ENCODE assay signal across 16 cellular contexts in genomic region chr4:150976478-150977118, GRCh38. TPM values are rescaled to one million over a fixed set of nuclear protein-coding genes. Genes with fewer than 3 reads are reported as not detected.
DNase-seq lines count a peak whose midpoint lies in the region; ATAC-seq and TF ChIP-seq lines count a peak whose summit lies in the region.
"Had no signal": no experiment of that assay in that cellular context is flagged by ENCODE, and none has a peak within 500 bp of the region (broad histone marks: within the 10 kb centered on the region; RNA-seq: fewer than 3 reads in every experiment).

No MANE protein-coding gene starts in this region.

- H3K4me1 Mint-ChIP-seq in endodermal cell, result peaks cover 12% of the 10 kb centered on the region
- H3K4me1 Mint-ChIP-seq in activated T-helper 2 cell treated with anti-CD3 and anti-CD28 coated beads, Interferon-gamma antibody, Interleukin-2, Interleukin-4, amounts not matched to agents 10 μg/mL and 5 μg/mL and 100 μg/mL, durations not matched to agents 14 hours and 24 hours and 36 hours (ENCODE audit: low read depth), result peaks cover 49% of the 10 kb centered on the region

- no peak overlapping the region for H3K9ac ChIP-seq in endodermal cell (ENCODE audit: extremely low read depth, low read length, poor library complexity, severe bottlenecking)

- H3K4me3 ChIP-seq in A673 (ENCODE audit: low read depth, low read length, poor library complexity, severe bottlenecking) (no peak overlapping the region), endodermal cell (ENCODE audit: low read length) (no peak overlapping the region)
- H3K4me3 ChIP-seq: HAP-1, heart right ventricle, pancreas had no signal

- H3K4me1 ChIP-seq in A673 (ENCODE audit: insufficient read depth, low read length, poor library complexity, severe bottlenecking), result peaks cover 18% of the 10 kb centered on the region
- peaks cover 2% of the 10 kb centered on the region for H3K4me1 ChIP-seq in endodermal cell (ENCODE audit: control insufficient read depth, insufficient read depth, low read length)

- TF ChIP-seq CTCF in A673 (conservative IDR thresholded peaks at IDR 0.05; ENCODE audit: low read depth, low read length) (peak; percentile 31; the same call in 1 of the 2 replicates), endodermal cell (conservative IDR thresholded peaks at IDR 0.05) (peak; percentile 68)

- BruUV-seq in A673 (replicated peaks; lab: Mats Ljungman, UMichigan), result no TSS peak

- H3K9me3 ChIP-seq in A673 (ENCODE audit: low read depth, low read length, poor library complexity, severe bottlenecking) (no peaks in the 10 kb centered on the region), endodermal cell (ENCODE audit: control insufficient read depth, low read length) (no peaks in the 10 kb centered on the region)
- H3K9me3 ChIP-seq: pancreas had no signal

- H3K27me3 ChIP-seq in A673 (replicated peaks; ENCODE audit: insufficient read depth, low read depth, low read length, poor library complexity), result no peaks in the 10 kb centered on the region
- no peaks in the 10 kb centered on the region for H3K27me3 ChIP-seq in endodermal cell (ENCODE audit: control insufficient read depth, insufficient read depth, low read length, poor library complexity, severe bottlenecking)
- H3K27me3 ChIP-seq: brain microvascular endothelial cell, heart right ventricle, pancreas had no signal

- POLR2A ChIA-PET in A673 (lab: Charles Lee; ENCODE audit: low non-redundant PET), result interaction anchor here (0.6 kb wide), 1 partner anchor 1451 kb away, joined by 4 read pairs; no protein-coding TSS in a partner anchor

- H3K36me3 ChIP-seq in A673 (ENCODE audit: insufficient read depth, low read length, poor library complexity, severe bottlenecking) (no peaks in the 10 kb centered on the region), endodermal cell (ENCODE audit: control insufficient read depth, insufficient read depth, low read length) (no peaks in the 10 kb centered on the region)
- H3K36me3 ChIP-seq: brain microvascular endothelial cell, HAP-1, heart right ventricle, pancreas had no signal

- H3K27ac ChIP-seq in A673 (ENCODE audit: low read depth, low read length, poor library complexity, severe bottlenecking) (no peak overlapping the region), endodermal cell (ENCODE audit: low read depth, low read length) (no peak overlapping the region)
- H3K27ac ChIP-seq: brain microvascular endothelial cell, heart right ventricle, pancreas had no signal

- no peaks in the 10 kb centered on the region for H3K27me3 Mint-ChIP-seq in endodermal cell (ENCODE audit: insufficient read depth)
- H3K27me3 Mint-ChIP-seq in activated T-helper 2 cell treated with anti-CD3 and anti-CD28 coated beads, Interferon-gamma antibody, Interleukin-2, Interleukin-4, amounts not matched to agents 10 μg/mL and 5 μg/mL and 100 μg/mL, durations not matched to agents 14 hours and 24 hours and 36 hours (ENCODE audit: low read depth), result no peaks in the 10 kb centered on the region
- H3K27me3 Mint-ChIP-seq: activated T-helper 17 cell treated with anti-CD3 and anti-CD28 coated beads, Interleukin-2, amount 50 U/mL, for 72 hours; CD4-positive, alpha-beta T cell had no signal

- DNase-seq in A673 (ENCODE audit: low spot score) (no peak), NAMALWA (ENCODE audit: low spot score) (peak; percentile 16), endodermal cell (peak; percentile 76), NCI-H526 (lab: John Stamatoyannopoulos, UW) (no peak), nucleus accumbens (lab: John Stamatoyannopoulos, UW) (no peak)
- DNase-seq in activated naive CD4-positive, alpha-beta T cell treated with anti-CD3 and anti-CD28 coated beads, Interleukin-2, amount 50 U/mL, for 16 hours, result no peak
- no peak for DNase-seq in activated T-helper 2 cell treated with anti-CD3 and anti-CD28 coated beads, Interferon-gamma antibody, Interleukin-2, Interleukin-4, amounts not matched to agents 10 μg/mL and 5 μg/mL and 100 μg/mL, durations not matched to agents 14 hours and 24 hours and 36 hours (ENCODE audit: low spot score)
- DNase-seq: brain microvascular endothelial cell; CD4-positive, alpha-beta T cell; heart right ventricle; mammary epithelial cell; pancreas; stimulated activated CD4-positive, alpha-beta T cell treated with anti-CD3 and anti-CD28 coated beads, Interleukin-15, amount 100 ng/mL, for 24 hours had no signal

- ATAC-seq in GM18519 (IDR thresholded peaks at IDR 0.05; ENCODE audit: low FRiP score, unreplicated experiment), result peak; percentile 56
- ATAC-seq: activated T-helper 17 cell treated with anti-CD3 and anti-CD28 coated beads, Interleukin-2, amount 50 U/mL, for 72 hours; pancreas had no signal

- intact Hi-C loops in A673 (cut with micrococcal nuclease; ENCODE audit: unreplicated experiment), result no loop called here
- intact Hi-C loops in activated T-helper 2 cell treated with anti-CD3 and anti-CD28 coated beads, Interferon-gamma antibody, Interleukin-2, Interleukin-4, amounts not matched to agents 10 μg/mL and 5 μg/mL and 100 μg/mL, durations not matched to agents 14 hours and 24 hours and 36 hours (cut with micrococcal nuclease), result no loop called here

- H3K27ac Mint-ChIP-seq in endodermal cell, result peak overlapping the region; percentile 31
- no peak overlapping the region for H3K27ac Mint-ChIP-seq in activated T-helper 2 cell treated with anti-CD3 and anti-CD28 coated beads, Interferon-gamma antibody, Interleukin-2, Interleukin-4, amounts not matched to agents 10 μg/mL and 5 μg/mL and 100 μg/mL, durations not matched to agents 14 hours and 24 hours and 36 hours
- H3K27ac Mint-ChIP-seq: activated T-helper 17 cell treated with anti-CD3 and anti-CD28 coated beads, Interleukin-2, amount 50 U/mL, for 72 hours; CD4-positive, alpha-beta T cell had no signal

- CTCF ChIA-PET in A673 (lab: Charles Lee), result no interaction called here

- H3K36me3 Mint-ChIP-seq in endodermal cell (ENCODE audit: low read depth), result peaks cover 8% of the 10 kb centered on the region
- peaks cover 20% of the 10 kb centered on the region for H3K36me3 Mint-ChIP-seq in activated T-helper 2 cell treated with anti-CD3 and anti-CD28 coated beads, Interferon-gamma antibody, Interleukin-2, Interleukin-4, amounts not matched to agents 10 μg/mL and 5 μg/mL and 100 μg/mL, durations not matched to agents 14 hours and 24 hours and 36 hours (ENCODE audit: low read depth)

- H3K4me3 Mint-ChIP-seq in endodermal cell, result no peak overlapping the region
- H3K4me3 Mint-ChIP-seq in activated T-helper 2 cell treated with anti-CD3 and anti-CD28 coated beads, Interferon-gamma antibody, Interleukin-2, Interleukin-4, amounts not matched to agents 10 μg/mL and 5 μg/mL and 100 μg/mL, durations not matched to agents 14 hours and 24 hours and 36 hours (ENCODE audit: low read depth), result no peak overlapping the region
- H3K4me3 Mint-ChIP-seq: activated T-helper 17 cell treated with anti-CD3 and anti-CD28 coated beads, Interleukin-2, amount 50 U/mL, for 72 hours; CD4-positive, alpha-beta T cell had no signal

- WGBS in endodermal cell (ENCODE audit: insufficient coverage in 1 of 2, insufficient read length in 1 of 2), 2 experiments, result 67 to 77% methylated on average over 4 to 11 of the region's 11 CpGs

- no peaks in the 10 kb centered on the region for H3K9me3 Mint-ChIP-seq in endodermal cell
- peaks cover 4% of the 10 kb centered on the region for H3K9me3 Mint-ChIP-seq in activated T-helper 2 cell treated with anti-CD3 and anti-CD28 coated beads, Interferon-gamma antibody, Interleukin-2, Interleukin-4, amounts not matched to agents 10 μg/mL and 5 μg/mL and 100 μg/mL, durations not matched to agents 14 hours and 24 hours and 36 hours
- H3K9me3 Mint-ChIP-seq: activated T-helper 17 cell treated with anti-CD3 and anti-CD28 coated beads, Interleukin-2, amount 50 U/mL, for 72 hours had no signal

RNA-seq across cellular contexts. Expression of gene LRBA, which starts 38.5 kb away (rescaled TPM):
- total RNA-seq in A673 (2021), result 35.7 and 39.4 TPM in 2 replicates
- total RNA-seq in endodermal cell, result 10 to 100 TPM; 77.3 to 95.9 TPM
- 23.5 TPM for polyA plus RNA-seq in endodermal cell (2013, experiment 1 of 2)
- polyA plus RNA-seq in endodermal cell (2013, experiment 2 of 2), result 24.7 TPM
- total RNA-seq in activated T-helper 2 cell treated with anti-CD3 and anti-CD28 coated beads, Interferon-gamma antibody, Interleukin-2, Interleukin-4, amounts not matched to agents 10 μg/mL and 5 μg/mL and 100 μg/mL, durations not matched to agents 14 hours and 24 hours and 36 hours, result 46.4 and 47.7 TPM in 2 replicates

Comparison
In these comparisons a context has a peak if more than half of its experiments do, and no peak if none do; other contexts are left out.
1. DNase-seq: peak in NAMALWA (single experiment) and endodermal cell (single experiment); none in A673 (single experiment), NCI-H526 (0 of 2), activated naive CD4-positive, alpha-beta T cell treated with anti-CD3 and anti-CD28 coated beads, Interleukin-2, amount 50 U/mL, for 16 hours (single experiment), nucleus accumbens (0 of 56) and activated T-helper 2 cell treated with anti-CD3 and anti-CD28 coated beads, Interferon-gamma antibody, Interleukin-2, Interleukin-4, amounts not matched to agents 10 μg/mL and 5 μg/mL and 100 μg/mL, durations not matched to agents 14 hours and 24 hours and 36 hours (single experiment).